1 cellular context compared by ENCODE assay signal in the genomic region with DNA sequence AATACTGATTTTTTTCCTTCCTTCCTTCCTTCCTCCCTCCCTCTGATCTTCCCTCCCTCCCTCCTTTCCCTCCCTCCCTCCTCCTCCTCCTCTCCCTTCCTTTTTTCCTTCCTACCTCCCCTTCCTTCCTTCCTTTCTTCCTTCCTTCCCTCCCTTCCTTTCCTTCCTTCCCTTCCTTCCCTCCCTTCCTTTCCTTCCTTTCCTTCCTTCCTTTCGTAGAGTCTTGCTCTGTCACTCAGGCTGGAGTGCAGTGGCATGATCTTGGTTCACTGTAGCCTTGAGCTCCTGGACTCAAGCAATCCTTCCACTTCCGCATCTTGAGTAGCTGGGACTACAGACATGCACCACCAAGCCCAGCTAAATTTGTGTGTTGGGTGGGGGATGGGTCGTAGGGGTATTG.
TF ChIP-seq lines count a peak whose summit lies in the region.

No MANE protein-coding gene starts in this region.

TF ChIP-seq in HepG2, 621 proteins besides CTCF, POLR2A, EP300 and RAD21:
- TF ChIP-seq HNRNPK (IDR thresholded peaks at IDR 0.05; ENCODE audit: low read depth, low read length, poor library complexity, severe bottlenecking) (peak; percentile 35), ELF3 (CRISPR knock-in tag; IDR thresholded peaks at IDR 0.05) (no peak), ZNF138 (CRISPR knock-in tag; IDR thresholded peaks at IDR 0.05; ENCODE audit: low read depth) (no peak), FOXA1 (IDR thresholded peaks at IDR 0.05) (no peak), FOXA1 (CRISPR knock-in tag; IDR thresholded peaks at IDR 0.05) (no peak), KDM1A (CRISPR knock-in tag; IDR thresholded peaks at IDR 0.05) (no peak), PCBP2 (optimal IDR thresholded peaks at IDR 0.05; ENCODE audit: low read depth, low read length, poor library complexity, severe bottlenecking) (peak; percentile 93), ZNF430 (CRISPR knock-in tag; IDR thresholded peaks at IDR 0.05) (no peak)
- TF ChIP-seq, protein P1, sequence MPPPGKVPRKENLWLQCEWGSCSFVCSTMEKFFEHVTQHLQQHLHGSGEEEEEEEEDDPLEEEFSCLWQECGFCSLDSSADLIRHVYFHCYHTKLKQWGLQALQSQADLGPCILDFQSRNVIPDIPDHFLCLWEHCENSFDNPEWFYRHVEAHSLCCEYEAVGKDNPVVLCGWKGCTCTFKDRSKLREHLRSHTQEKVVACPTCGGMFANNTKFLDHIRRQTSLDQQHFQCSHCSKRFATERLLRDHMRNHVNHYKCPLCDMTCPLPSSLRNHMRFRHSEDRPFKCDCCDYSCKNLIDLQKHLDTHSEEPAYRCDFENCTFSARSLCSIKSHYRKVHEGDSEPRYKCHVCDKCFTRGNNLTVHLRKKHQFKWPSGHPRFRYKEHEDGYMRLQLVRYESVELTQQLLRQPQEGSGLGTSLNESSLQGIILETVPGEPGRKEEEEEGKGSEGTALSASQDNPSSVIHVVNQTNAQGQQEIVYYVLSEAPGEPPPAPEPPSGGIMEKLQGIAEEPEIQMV (CRISPR knock-in tag; IDR thresholded peaks at IDR 0.05; ENCODE audit: low read depth) = no peak
